28 cellular contexts compared by ENCODE assay signal in the genomic region with DNA sequence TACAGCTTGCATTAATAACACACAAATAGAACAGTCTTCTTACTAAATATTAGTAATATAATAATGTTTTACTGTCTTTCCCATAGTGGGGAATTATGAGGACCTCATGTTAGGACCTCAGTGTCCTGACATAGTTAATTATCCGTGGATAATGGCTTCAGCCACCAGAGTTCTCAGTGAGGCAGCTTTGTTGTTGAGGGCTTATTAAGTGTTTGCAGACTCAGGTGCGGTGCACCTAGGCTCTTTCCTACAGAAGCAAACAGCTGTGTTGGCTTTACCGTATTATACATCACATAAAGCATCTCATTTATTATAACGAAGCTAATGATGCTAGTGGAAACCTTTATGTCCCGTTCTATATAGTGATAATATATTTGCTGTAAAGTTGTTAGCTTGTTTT.
DNase-seq lines count a peak whose midpoint lies in the region; ATAC-seq and TF ChIP-seq lines count a peak whose summit lies in the region.
"Had no signal": no experiment of that assay in that cellular context is flagged by ENCODE, and none has a peak within 500 bp of the region (broad histone marks: within the 10 kb centered on the region; RNA-seq: fewer than 3 reads in every experiment).

No MANE protein-coding gene starts in this region.

- no peaks in the 10 kb centered on the region for H3K9me3 ChIP-seq in left lung
- H3K9me3 ChIP-seq: MG63, neutrophil, prostate gland, sigmoid colon, testis, vagina had no signal

- no peak overlapping the region for H3K4me3 ChIP-seq in left lung
- H3K4me3 ChIP-seq: K562, MG63, prostate gland, sigmoid colon, testis, vagina had no signal

- peak; percentile 73 for ATAC-seq in left lung
- ATAC-seq in HG03520 (IDR thresholded peaks at IDR 0.05; ENCODE audit: unreplicated experiment), result no peak
- ATAC-seq in left cardiac atrium, result no peak
- ATAC-seq: K562 had no signal

- intact Hi-C loops in left lung (cut with DNase I), result no loop called here
- intact Hi-C loops in left cardiac atrium (cut with DNase I), result no loop called here

- TF ChIP-seq CTCF in left lung (IDR thresholded peaks at IDR 0.05), result no peak

- no peak overlapping the region for H3K27ac ChIP-seq in left lung
- H3K27ac ChIP-seq: 22Rv1, C4-2B, neutrophil, prostate gland, sigmoid colon, testis, vagina had no signal

- peaks cover 0 to 23% of the 10 kb centered on the region in 2 donors for H3K4me1 ChIP-seq in left lung
- H3K4me1 ChIP-seq: prostate gland, testis had no signal

- H3K36me3 ChIP-seq in left lung, result no peaks in the 10 kb centered on the region
- H3K36me3 ChIP-seq: MG63, neutrophil, prostate gland, sigmoid colon, vagina had no signal

- H3K27me3 ChIP-seq in left lung, result no peaks in the 10 kb centered on the region
- H3K27me3 ChIP-seq: MG63, neutrophil, sigmoid colon, testis, vagina had no signal

- DNase-seq in NCI-H187 treated with DMSO at 0.1 percent for 48 hours (lab: John Stamatoyannopoulos, UW), result peak; percentile 28
- DNase-seq in NCI-H187 (lab: John Stamatoyannopoulos, UW), result no peak
- peak; percentile 82 for DNase-seq in NCI-H1417 treated with DMSO at 0.1 percent for 48 hours (lab: John Stamatoyannopoulos, UW)
- peak; percentile 14 to 41 for DNase-seq in NCI-H526 (lab: John Stamatoyannopoulos, UW)
- DNase-seq in left lung, result no peak
- no peak for DNase-seq in stimulated activated CD4-positive, alpha-beta T cell treated with anti-CD3 and anti-CD28 coated beads, Interleukin-4, amount 100 ng/mL, for 1 hour
- no peak for DNase-seq in left cardiac atrium
- DNase-seq: activated CD4-positive, alpha-beta memory T cell treated with anti-CD3 and anti-CD28 coated beads, Interleukin-2, amount 10 ng/mL, durations not matched to agents 7 days and 5 days; activated CD4-positive, CD25-positive, alpha-beta regulatory T cell treated with anti-CD3 and anti-CD28 coated beads, Interleukin-2, amount 50 U/mL, for 72 hours; activated CD8-positive, alpha-beta memory T cell treated with anti-CD3 and anti-CD28 coated beads, Interleukin-2, amount 50 U/mL, for 48 hours; activated naive CD4-positive, alpha-beta T cell treated with anti-CD3 and anti-CD28 coated beads, Interleukin-2, amount 10 ng/mL, durations not matched to agents 7 days and 5 days; amygdala; Calu3; glutamatergic neuron; H7; islet precursor cell; MG63; sigmoid colon; stimulated activated naive CD4-positive, alpha-beta T cell treated with Interleukin-2 at 50 U/mL for 16 hours; T-helper 1 cell; testis had no signal

Comparison
In these comparisons a context has a peak if more than half of its experiments do, and no peak if none do; other contexts are left out.
1. DNase-seq: peak in NCI-H187 treated with DMSO at 0.1 percent for 48 hours (single experiment), NCI-H1417 treated with DMSO at 0.1 percent for 48 hours (single experiment) and NCI-H526 (2 of 2); none in NCI-H187 (0 of 2), left lung (0 of 2), stimulated activated CD4-positive, alpha-beta T cell treated with anti-CD3 and anti-CD28 coated beads, Interleukin-4, amount 100 ng/mL, for 1 hour (single experiment) and left cardiac atrium (single experiment).